In the genomic region with DNA sequence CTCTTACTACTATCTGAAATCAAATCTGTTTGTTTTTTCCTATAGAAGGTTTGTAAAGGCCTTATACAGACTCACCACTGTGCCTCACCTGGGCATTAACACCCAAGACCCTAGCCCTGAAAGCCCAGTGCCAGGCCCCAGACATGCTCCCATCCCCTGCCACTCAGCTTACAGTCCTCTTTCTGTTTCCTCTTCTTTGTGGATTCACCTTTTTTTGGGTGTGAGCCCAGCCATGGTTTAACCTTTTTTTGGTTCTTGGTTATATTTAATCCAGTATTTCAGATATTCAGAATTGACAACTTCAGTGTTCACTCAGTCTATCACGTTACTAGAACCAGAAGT, we compare ENCODE assay signal across 8 cellular contexts. TPM values are rescaled to one million over a fixed set of nuclear protein-coding genes. Genes with fewer than 3 reads are reported as not detected.
A peak's percentile ranks its signal among the peaks of the same experiment; 100 is the strongest.
DNase-seq lines count a peak whose midpoint lies in the region; ATAC-seq and TF ChIP-seq lines count a peak whose summit lies in the region.
"Not testable (repeated sequence)": the region's sequence is repeated elsewhere in the genome, so short reads cannot be mapped to it uniquely, and the experiment has no call there.

No MANE protein-coding gene starts in this region.

- not testable (repeated sequence) for ATAC-seq in T-helper 17 cell

- H3K27me3 Mint-ChIP-seq in Calu3 (ENCODE audit: unreplicated experiment); T-helper 17 cell; activated naive CD4-positive, alpha-beta T cell treated with anti-CD3 and anti-CD28 coated beads for 36 hours (ENCODE audit: low read depth); dendritic cell treated with granulocyte-macrophage colony-stimulating factor and Interleukin-4, amounts not matched to agents 40 ng/mL and 50 ng/mL, for 4 days; immature natural killer cell (ENCODE audit: low read depth in 3 of 3); nephron progenitor cell (ENCODE audit: low read depth, poor library complexity): not testable (repeated sequence)

- not testable (repeated sequence) for DNase-seq in Calu3; T-helper 17 cell; activated naive CD4-positive, alpha-beta T cell treated with anti-CD3 and anti-CD28 coated beads for 36 hours; immature natural killer cell; nephron progenitor cell; spleen
- peak in 1 of 2 donors; percentile 8 for DNase-seq in uterus

- TF ChIP-seq CTCF in Calu3 (IDR thresholded peaks at IDR 0.05; ENCODE audit: unreplicated experiment); nephron progenitor cell (IDR thresholded peaks at IDR 0.05); spleen (IDR thresholded peaks at IDR 0.05 in 8 of 11, conservative IDR thresholded peaks at IDR 0.05 in 3 of 11); uterus (IDR thresholded peaks at IDR 0.05): not testable (repeated sequence)

- not testable (repeated sequence) for H3K9me3 Mint-ChIP-seq in Calu3 (ENCODE audit: low read depth, unreplicated experiment); activated naive CD4-positive, alpha-beta T cell treated with anti-CD3 and anti-CD28 coated beads for 36 hours; dendritic cell treated with granulocyte-macrophage colony-stimulating factor and Interleukin-4, amounts not matched to agents 40 ng/mL and 50 ng/mL, for 4 days; immature natural killer cell; nephron progenitor cell

- peaks cover 0 to 46% (median 16%) of the 10 kb centered on the region in 6 donors for H3K4me1 ChIP-seq in spleen
- not testable (repeated sequence) for H3K4me1 ChIP-seq in uterus

- H3K27ac Mint-ChIP-seq in Calu3 (ENCODE audit: unreplicated experiment): peak overlapping the region; percentile 1
- peak overlapping the region; percentile 93 for H3K27ac Mint-ChIP-seq in T-helper 17 cell
- H3K27ac Mint-ChIP-seq in activated naive CD4-positive, alpha-beta T cell treated with anti-CD3 and anti-CD28 coated beads for 36 hours: peak overlapping the region; percentile 3
- H3K27ac Mint-ChIP-seq in dendritic cell treated with granulocyte-macrophage colony-stimulating factor and Interleukin-4, amounts not matched to agents 40 ng/mL and 50 ng/mL, for 4 days: peak overlapping the region; percentile 41
- peak overlapping the region in 5 of 6 donors; percentile 8 to 65 (median 18) for H3K27ac Mint-ChIP-seq in immature natural killer cell
- H3K27ac Mint-ChIP-seq in nephron progenitor cell: peak overlapping the region; percentile 2

- H3K36me3 Mint-ChIP-seq in Calu3 (ENCODE audit: insufficient read depth, unreplicated experiment): peaks cover 79% of the 10 kb centered on the region
- not testable (repeated sequence) for H3K36me3 Mint-ChIP-seq in T-helper 17 cell (ENCODE audit: low read depth)
- H3K36me3 Mint-ChIP-seq in activated naive CD4-positive, alpha-beta T cell treated with anti-CD3 and anti-CD28 coated beads for 36 hours (ENCODE audit: low read depth): peaks cover 26% of the 10 kb centered on the region
- H3K36me3 Mint-ChIP-seq in dendritic cell treated with granulocyte-macrophage colony-stimulating factor and Interleukin-4, amounts not matched to agents 40 ng/mL and 50 ng/mL, for 4 days (ENCODE audit: low read depth): peaks cover 99% of the 10 kb centered on the region
- H3K36me3 Mint-ChIP-seq in immature natural killer cell: peaks cover 10 to 42% (median 27%) of the 10 kb centered on the region in 3 donors
- peaks cover 74% of the 10 kb centered on the region for H3K36me3 Mint-ChIP-seq in nephron progenitor cell (ENCODE audit: low read depth)

- not testable (repeated sequence) for H3K4me3 Mint-ChIP-seq in Calu3 (ENCODE audit: low read depth, unreplicated experiment); T-helper 17 cell; activated naive CD4-positive, alpha-beta T cell treated with anti-CD3 and anti-CD28 coated beads for 36 hours; dendritic cell treated with granulocyte-macrophage colony-stimulating factor and Interleukin-4, amounts not matched to agents 40 ng/mL and 50 ng/mL, for 4 days; immature natural killer cell; nephron progenitor cell

- H3K4me1 Mint-ChIP-seq in Calu3 (ENCODE audit: low read depth, unreplicated experiment) (peaks cover 11% of the 10 kb centered on the region), T-helper 17 cell (peaks cover 20% of the 10 kb centered on the region), immature natural killer cell (peaks cover 17 to 21% of the 10 kb centered on the region in 2 donors), nephron progenitor cell (peaks cover 24% of the 10 kb centered on the region)
- H3K4me1 Mint-ChIP-seq in activated naive CD4-positive, alpha-beta T cell treated with anti-CD3 and anti-CD28 coated beads for 36 hours (ENCODE audit: low read depth): not testable (repeated sequence)
- peaks cover 42% of the 10 kb centered on the region for H3K4me1 Mint-ChIP-seq in dendritic cell treated with granulocyte-macrophage colony-stimulating factor and Interleukin-4, amounts not matched to agents 40 ng/mL and 50 ng/mL, for 4 days (ENCODE audit: low read depth)

- H3K27me3 ChIP-seq in spleen (replicated peaks in 1 of 7); uterus: not testable (repeated sequence)

- not testable (repeated sequence) for H3K9me3 ChIP-seq in T-helper 17 cell (ENCODE audit: control insufficient read depth, low read length, poor library complexity, severe bottlenecking); spleen; uterus

- WGBS in spleen, 5 donors: 83 to 96% (median 88%) methylated on average over 1 of the region's 1 CpG

- H3K36me3 ChIP-seq in spleen: peaks cover 0 to 99% (median 45%) of the 10 kb centered on the region in 6 donors
- H3K36me3 ChIP-seq in uterus: not testable (repeated sequence)

- intact Hi-C loops in Calu3 (cut with micrococcal nuclease; ENCODE audit: unreplicated experiment); activated naive CD4-positive, alpha-beta T cell treated with anti-CD3 and anti-CD28 coated beads for 36 hours (cut with micrococcal nuclease); dendritic cell treated with granulocyte-macrophage colony-stimulating factor and Interleukin-4, amounts not matched to agents 40 ng/mL and 50 ng/mL, for 4 days (cut with micrococcal nuclease); spleen (cut with DNase I; ENCODE audit: low total_unique reads); uterus (cut with DNase I; ENCODE audit: low total_unique reads): not testable (repeated sequence)

- BruUV-seq in Calu3 (replicated peaks; lab: Mats Ljungman, UMichigan): not testable (repeated sequence)

- H3K4me3 ChIP-seq in spleen, uterus: not testable (repeated sequence)

- CTCF ChIA-PET in Calu3 (lab: Charles Lee); activated naive CD4-positive, alpha-beta T cell treated with anti-CD3 and anti-CD28 coated beads for 36 hours (lab: Charles Lee): not testable (repeated sequence)

- H3K27ac ChIP-seq in spleen (peak overlapping the region in 5 of 8 donors; percentile 25 to 62 (median 52)), uterus (peak overlapping the region; percentile 63 to 67)

- not testable (repeated sequence) for TF ChIP-seq POLR2A in spleen (IDR thresholded peaks at IDR 0.05); uterus (IDR thresholded peaks at IDR 0.05)

RNA-seq across cellular contexts. Expression of a gene that starts 31.0 kb away (rescaled TPM):
- total RNA-seq in Calu3 (2022) (22.7 and 25.0 TPM in 2 replicates), T-helper 17 cell (10 to 100 TPM; 26.5 to 34.4 TPM), spleen (10 to 100 TPM; 27.1 to 70.6 (median 50.8) TPM), uterus (10 to 100 TPM; 20.3 to 41.5 (median 34.8) TPM)
- total RNA-seq in activated naive CD4-positive, alpha-beta T cell treated with anti-CD3 and anti-CD28 coated beads for 36 hours: 10 to 100 TPM; 30.0 to 36.1 TPM
- polyA plus RNA-seq in immature natural killer cell (10 to 100 TPM; 45.6 to 83.6 (median 69.5) TPM), spleen (10 to 100 TPM; 33.0 to 48.3 (median 39.8) TPM)

RNA-seq across cellular contexts. Expression of a gene that starts 50.0 kb away (rescaled TPM):
- total RNA-seq in Calu3 (2022): 171 and 172 TPM in 2 replicates
- total RNA-seq in T-helper 17 cell: 10 to 100 TPM; 58.4 to 78.8 TPM
- 10 to 100 TPM; 52.6 to 53.9 TPM for total RNA-seq in activated naive CD4-positive, alpha-beta T cell treated with anti-CD3 and anti-CD28 coated beads for 36 hours
- polyA plus RNA-seq in immature natural killer cell: 10 to 100 TPM; 14.0 to 54.1 (median 24.9) TPM
- total RNA-seq in spleen: 10 to 100 TPM; 51.0 to 80.7 (median 72.4) TPM
- 10 to 100 TPM; 17.7 to 29.6 (median 18.6) TPM for polyA plus RNA-seq in spleen
- 10 to 100 TPM; 35.3 to 91.1 (median 63.0) TPM for total RNA-seq in uterus

Comparison
In these comparisons a context has a peak if more than half of its experiments do, and no peak if none do; other contexts are left out.
1. H3K27ac Mint-ChIP-seq: peak in every context shown above with its lines; median percentile 93 in T-helper 17 cell; 41 in dendritic cell treated with granulocyte-macrophage colony-stimulating factor and Interleukin-4, amounts not matched to agents 40 ng/mL and 50 ng/mL, for 4 days; 18 in immature natural killer cell; 3 in activated naive CD4-positive, alpha-beta T cell treated with anti-CD3 and anti-CD28 coated beads for 36 hours; 2 in nephron progenitor cell; 1 in Calu3.